ENCODE assay signal across 1 cellular context in the genomic region with DNA sequence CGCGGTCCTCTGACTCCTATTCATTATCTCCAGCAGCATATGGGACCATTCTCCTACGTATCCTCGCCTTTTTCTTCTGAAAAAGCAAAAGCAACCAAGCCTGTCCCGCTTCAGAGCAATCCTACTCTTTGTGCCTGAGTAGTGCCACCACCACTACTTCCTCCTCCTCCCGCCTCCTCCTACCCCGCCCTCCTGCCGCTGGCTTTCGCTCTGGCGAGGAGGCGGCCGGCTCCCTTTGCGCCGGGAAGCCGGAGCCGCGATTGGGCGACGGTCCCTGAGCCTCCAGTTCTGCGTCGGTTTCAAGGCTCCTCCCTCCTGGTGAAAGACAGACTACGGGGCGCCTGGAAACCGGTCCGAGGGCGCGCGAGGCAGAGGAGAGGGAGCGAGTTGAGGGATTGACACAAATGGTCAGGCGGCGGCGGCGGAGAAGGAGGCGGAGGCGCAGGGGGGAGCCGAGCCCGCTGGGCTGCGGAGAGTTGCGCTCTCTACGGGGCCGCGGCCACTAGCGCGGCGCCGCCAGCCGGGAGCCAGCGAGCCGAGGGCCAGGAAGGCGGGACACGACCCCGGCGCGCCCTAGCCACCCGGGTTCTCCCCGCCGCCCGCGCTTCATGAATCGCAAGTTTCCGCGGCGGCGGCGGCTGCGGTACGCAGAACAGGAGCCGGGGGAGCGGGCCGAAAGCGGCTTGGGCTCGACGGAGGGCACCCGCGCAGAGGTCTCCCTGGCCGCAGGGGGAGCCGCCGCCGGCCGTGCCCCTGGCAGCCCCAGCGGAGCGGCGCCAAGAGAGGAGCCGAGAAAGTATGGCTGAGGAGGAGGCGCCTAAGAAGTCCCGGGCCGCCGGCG.
A peak's percentile ranks its signal among the peaks of the same experiment; 100 is the strongest.
TF ChIP-seq lines count a peak whose summit lies in the region.

FZD1 (plus strand) TSS at position 351 of the 841 bp plus-strand sequence; CDS start at position 799, 448 bp downstream.

TF ChIP-seq in HEK293, 187 proteins besides CTCF, POLR2A, EP300 and RAD21 (continued from another document and continues in another):
- no peak for TF ChIP-seq ZNF18 (tag by site-specific recombination; IDR thresholded peaks at IDR 0.05)
- no peak for TF ChIP-seq HOXC10 (CRISPR knock-in tag; IDR thresholded peaks at IDR 0.05)
- TF ChIP-seq ZNF19 (tag by site-specific recombination; IDR thresholded peaks at IDR 0.05; ENCODE audit: low read depth), result no peak
- TF ChIP-seq, protein P1, sequence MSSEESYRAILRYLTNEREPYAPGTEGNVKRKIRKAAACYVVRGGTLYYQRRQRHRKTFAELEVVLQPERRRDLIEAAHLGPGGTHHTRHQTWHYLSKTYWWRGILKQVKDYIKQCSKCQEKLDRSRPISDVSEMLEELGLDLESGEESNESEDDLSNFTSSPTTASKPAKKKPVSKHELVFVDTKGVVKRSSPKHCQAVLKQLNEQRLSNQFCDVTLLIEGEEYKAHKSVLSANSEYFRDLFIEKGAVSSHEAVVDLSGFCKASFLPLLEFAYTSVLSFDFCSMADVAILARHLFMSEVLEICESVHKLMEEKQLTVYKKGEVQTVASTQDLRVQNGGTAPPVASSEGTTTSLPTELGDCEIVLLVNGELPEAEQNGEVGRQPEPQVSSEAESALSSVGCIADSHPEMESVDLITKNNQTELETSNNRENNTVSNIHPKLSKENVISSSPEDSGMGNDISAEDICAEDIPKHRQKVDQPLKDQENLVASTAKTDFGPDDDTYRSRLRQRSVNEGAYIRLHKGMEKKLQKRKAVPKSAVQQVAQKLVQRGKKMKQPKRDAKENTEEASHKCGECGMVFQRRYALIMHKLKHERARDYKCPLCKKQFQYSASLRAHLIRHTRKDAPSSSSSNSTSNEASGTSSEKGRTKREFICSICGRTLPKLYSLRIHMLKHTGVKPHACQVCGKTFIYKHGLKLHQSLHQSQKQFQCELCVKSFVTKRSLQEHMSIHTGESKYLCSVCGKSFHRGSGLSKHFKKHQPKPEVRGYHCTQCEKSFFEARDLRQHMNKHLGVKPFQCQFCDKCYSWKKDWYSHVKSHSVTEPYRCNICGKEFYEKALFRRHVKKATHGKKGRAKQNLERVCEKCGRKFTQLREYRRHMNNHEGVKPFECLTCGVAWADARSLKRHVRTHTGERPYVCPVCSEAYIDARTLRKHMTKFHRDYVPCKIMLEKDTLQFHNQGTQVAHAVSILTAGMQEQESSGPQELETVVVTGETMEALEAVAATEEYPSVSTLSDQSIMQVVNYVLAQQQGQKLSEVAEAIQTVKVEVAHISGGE (tag by site-specific recombination; conservative IDR thresholded peaks at IDR 0.05; ENCODE audit: low read depth), result peak; percentile 47; the same call in 1 of the 2 replicates
- TF ChIP-seq ZNF292 (tag by site-specific recombination; IDR thresholded peaks at IDR 0.05; ENCODE audit: borderline replicate concordance, low read depth), result no peak
- peak; percentile 94 for TF ChIP-seq ZSCAN30 (tag by site-specific recombination; IDR thresholded peaks at IDR 0.05)
- no peak for TF ChIP-seq ZNF350 (tag by site-specific recombination; IDR thresholded peaks at IDR 0.05)
- TF ChIP-seq ZNF792 (tag by site-specific recombination; IDR thresholded peaks at IDR 0.05), result no peak
- no peak for TF ChIP-seq ZNF175 (tag by site-specific recombination; IDR thresholded peaks at IDR 0.05)
- TF ChIP-seq ZSCAN4 (tag by site-specific recombination; IDR thresholded peaks at IDR 0.05), result no peak
- TF ChIP-seq ZNF513 (tag by site-specific recombination; IDR thresholded peaks at IDR 0.05), result peak; percentile 63; the same call in 1 of the 2 replicates
- TF ChIP-seq ZNF2 (tag by site-specific recombination; IDR thresholded peaks at IDR 0.05), result peak; percentile 74
- no peak; the same call in 1 of the 2 replicates for TF ChIP-seq ZNF341 (tag by site-specific recombination; IDR thresholded peaks at IDR 0.05; ENCODE audit: low read depth)
- TF ChIP-seq ZNF211 (tag by site-specific recombination; IDR thresholded peaks at IDR 0.05; ENCODE audit: low read depth), result no peak
- peak; percentile 75 for TF ChIP-seq PRDM1 (tag by site-specific recombination; IDR thresholded peaks at IDR 0.05)
- peak; percentile 89 for TF ChIP-seq ZFHX2 (tag by site-specific recombination; conservative IDR thresholded peaks at IDR 0.05)
- no peak for TF ChIP-seq ZNF157 (tag by site-specific recombination; IDR thresholded peaks at IDR 0.05)
- TF ChIP-seq ZNF747 (tag by site-specific recombination; IDR thresholded peaks at IDR 0.05), result no peak
- TF ChIP-seq ZNF394 (tag by site-specific recombination; IDR thresholded peaks at IDR 0.05; ENCODE audit: borderline replicate concordance), result peak; percentile 75; the same call in 1 of the 2 replicates
- no peak for TF ChIP-seq ZNF837 (tag by site-specific recombination; IDR thresholded peaks at IDR 0.05)
- no peak for TF ChIP-seq ZFP41 (tag by site-specific recombination; IDR thresholded peaks at IDR 0.05; ENCODE audit: borderline replicate concordance)
- no peak for TF ChIP-seq ZNF624 (tag by site-specific recombination; IDR thresholded peaks at IDR 0.05)
- TF ChIP-seq, protein P2, sequence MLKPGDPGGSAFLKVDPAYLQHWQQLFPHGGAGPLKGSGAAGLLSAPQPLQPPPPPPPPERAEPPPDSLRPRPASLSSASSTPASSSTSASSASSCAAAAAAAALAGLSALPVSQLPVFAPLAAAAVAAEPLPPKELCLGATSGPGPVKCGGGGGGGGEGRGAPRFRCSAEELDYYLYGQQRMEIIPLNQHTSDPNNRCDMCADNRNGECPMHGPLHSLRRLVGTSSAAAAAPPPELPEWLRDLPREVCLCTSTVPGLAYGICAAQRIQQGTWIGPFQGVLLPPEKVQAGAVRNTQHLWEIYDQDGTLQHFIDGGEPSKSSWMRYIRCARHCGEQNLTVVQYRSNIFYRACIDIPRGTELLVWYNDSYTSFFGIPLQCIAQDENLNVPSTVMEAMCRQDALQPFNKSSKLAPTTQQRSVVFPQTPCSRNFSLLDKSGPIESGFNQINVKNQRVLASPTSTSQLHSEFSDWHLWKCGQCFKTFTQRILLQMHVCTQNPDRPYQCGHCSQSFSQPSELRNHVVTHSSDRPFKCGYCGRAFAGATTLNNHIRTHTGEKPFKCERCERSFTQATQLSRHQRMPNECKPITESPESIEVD (tag by site-specific recombination; IDR thresholded peaks at IDR 0.05), result peak; percentile 23; the same call in 1 of the 2 replicates
- TF ChIP-seq, protein P3, sequence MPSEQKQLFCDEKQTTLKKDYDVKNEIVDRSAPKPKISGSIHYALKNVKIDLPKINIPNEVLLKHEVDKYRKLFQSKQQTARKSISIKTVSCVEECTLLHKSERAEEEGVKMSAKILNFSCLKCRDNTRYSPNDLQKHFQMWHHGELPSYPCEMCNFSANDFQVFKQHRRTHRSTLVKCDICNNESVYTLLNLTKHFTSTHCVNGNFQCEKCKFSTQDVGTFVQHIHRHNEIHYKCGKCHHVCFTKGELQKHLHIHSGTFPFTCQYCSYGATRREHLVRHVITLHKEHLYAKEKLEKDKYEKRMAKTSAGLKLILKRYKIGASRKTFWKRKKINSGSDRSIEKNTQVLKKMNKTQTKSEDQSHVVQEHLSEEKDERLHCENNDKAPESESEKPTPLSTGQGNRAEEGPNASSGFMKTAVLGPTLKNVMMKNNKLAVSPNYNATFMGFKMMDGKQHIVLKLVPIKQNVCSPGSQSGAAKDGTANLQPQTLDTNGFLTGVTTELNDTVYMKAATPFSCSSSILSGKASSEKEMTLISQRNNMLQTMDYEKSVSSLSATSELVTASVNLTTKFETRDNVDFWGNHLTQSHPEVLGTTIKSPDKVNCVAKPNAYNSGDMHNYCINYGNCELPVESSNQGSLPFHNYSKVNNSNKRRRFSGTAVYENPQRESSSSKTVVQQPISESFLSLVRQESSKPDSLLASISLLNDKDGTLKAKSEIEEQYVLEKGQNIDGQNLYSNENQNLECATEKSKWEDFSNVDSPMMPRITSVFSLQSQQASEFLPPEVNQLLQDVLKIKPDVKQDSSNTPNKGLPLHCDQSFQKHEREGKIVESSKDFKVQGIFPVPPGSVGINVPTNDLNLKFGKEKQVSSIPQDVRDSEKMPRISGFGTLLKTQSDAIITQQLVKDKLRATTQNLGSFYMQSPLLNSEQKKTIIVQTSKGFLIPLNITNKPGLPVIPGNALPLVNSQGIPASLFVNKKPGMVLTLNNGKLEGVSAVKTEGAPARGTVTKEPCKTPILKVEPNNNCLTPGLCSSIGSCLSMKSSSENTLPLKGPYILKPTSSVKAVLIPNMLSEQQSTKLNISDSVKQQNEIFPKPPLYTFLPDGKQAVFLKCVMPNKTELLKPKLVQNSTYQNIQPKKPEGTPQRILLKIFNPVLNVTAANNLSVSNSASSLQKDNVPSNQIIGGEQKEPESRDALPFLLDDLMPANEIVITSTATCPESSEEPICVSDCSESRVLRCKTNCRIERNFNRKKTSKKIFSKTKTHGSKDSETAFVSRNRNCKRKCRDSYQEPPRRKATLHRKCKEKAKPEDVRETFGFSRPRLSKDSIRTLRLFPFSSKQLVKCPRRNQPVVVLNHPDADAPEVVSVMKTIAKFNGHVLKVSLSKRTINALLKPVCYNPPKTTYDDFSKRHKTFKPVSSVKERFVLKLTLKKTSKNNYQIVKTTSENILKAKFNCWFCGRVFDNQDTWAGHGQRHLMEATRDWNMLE (tag by site-specific recombination; conservative IDR thresholded peaks at IDR 0.05; ENCODE audit: low read depth), result peak; percentile 54; the same call in 1 of the 2 replicates
- TF ChIP-seq ZNF529 (tag by site-specific recombination; IDR thresholded peaks at IDR 0.05; ENCODE audit: insufficient replicate concordance), result no peak
- TF ChIP-seq GFI1B (tag by site-specific recombination; IDR thresholded peaks at IDR 0.05), result no peak
- peak; percentile 88 for TF ChIP-seq INSM2 (tag by site-specific recombination; IDR thresholded peaks at IDR 0.05)
- peak; percentile 88 for TF ChIP-seq ZNF580 (tag by site-specific recombination; IDR thresholded peaks at IDR 0.05)
- no peak for TF ChIP-seq ZNF239 (tag by site-specific recombination; IDR thresholded peaks at IDR 0.05)
- no peak for TF ChIP-seq ZNF37A (tag by site-specific recombination; IDR thresholded peaks at IDR 0.05)
- peak; percentile 59; the same call in 1 of the 2 replicates for TF ChIP-seq ZNF76 (tag by site-specific recombination; IDR thresholded peaks at IDR 0.05; ENCODE audit: borderline replicate concordance, low read depth)
- TF ChIP-seq ZNF280C (tag by site-specific recombination; IDR thresholded peaks at IDR 0.05), result no peak
- no peak for TF ChIP-seq ZNF530 (tag by site-specific recombination; IDR thresholded peaks at IDR 0.05; ENCODE audit: low read depth)
